2 cellular contexts compared by ENCODE assay signal in genomic region chr22:38718414-38718813, GRCh38.
TF ChIP-seq lines count a peak whose summit lies in the region.

No MANE protein-coding gene starts in this region.

TF ChIP-seq in HCT116, 20 proteins besides CTCF, POLR2A, EP300 and RAD21:
- TF ChIP-seq CBX3 (IDR thresholded peaks at IDR 0.05; ENCODE audit: low read depth), result no peak
- peak; percentile 78 for TF ChIP-seq JUND (IDR thresholded peaks at IDR 0.05)
- peak; percentile 33; the same call in 1 of the 2 replicates for TF ChIP-seq POLR2AphosphoS5 (IDR thresholded peaks at IDR 0.05; ENCODE audit: low read depth, low read length)
- TF ChIP-seq CEBPB (IDR thresholded peaks at IDR 0.05; ENCODE audit: low read depth), result no peak
- TF ChIP-seq SP1 (IDR thresholded peaks at IDR 0.05; ENCODE audit: low read depth), result peak; percentile 41
- TF ChIP-seq EGR1 (IDR thresholded peaks at IDR 0.05; ENCODE audit: low read depth), result peak; percentile 66
- no peak for TF ChIP-seq ZNF274 (IDR thresholded peaks at IDR 0.05; ENCODE audit: low read depth, low read length)
- TF ChIP-seq, protein P1, sequence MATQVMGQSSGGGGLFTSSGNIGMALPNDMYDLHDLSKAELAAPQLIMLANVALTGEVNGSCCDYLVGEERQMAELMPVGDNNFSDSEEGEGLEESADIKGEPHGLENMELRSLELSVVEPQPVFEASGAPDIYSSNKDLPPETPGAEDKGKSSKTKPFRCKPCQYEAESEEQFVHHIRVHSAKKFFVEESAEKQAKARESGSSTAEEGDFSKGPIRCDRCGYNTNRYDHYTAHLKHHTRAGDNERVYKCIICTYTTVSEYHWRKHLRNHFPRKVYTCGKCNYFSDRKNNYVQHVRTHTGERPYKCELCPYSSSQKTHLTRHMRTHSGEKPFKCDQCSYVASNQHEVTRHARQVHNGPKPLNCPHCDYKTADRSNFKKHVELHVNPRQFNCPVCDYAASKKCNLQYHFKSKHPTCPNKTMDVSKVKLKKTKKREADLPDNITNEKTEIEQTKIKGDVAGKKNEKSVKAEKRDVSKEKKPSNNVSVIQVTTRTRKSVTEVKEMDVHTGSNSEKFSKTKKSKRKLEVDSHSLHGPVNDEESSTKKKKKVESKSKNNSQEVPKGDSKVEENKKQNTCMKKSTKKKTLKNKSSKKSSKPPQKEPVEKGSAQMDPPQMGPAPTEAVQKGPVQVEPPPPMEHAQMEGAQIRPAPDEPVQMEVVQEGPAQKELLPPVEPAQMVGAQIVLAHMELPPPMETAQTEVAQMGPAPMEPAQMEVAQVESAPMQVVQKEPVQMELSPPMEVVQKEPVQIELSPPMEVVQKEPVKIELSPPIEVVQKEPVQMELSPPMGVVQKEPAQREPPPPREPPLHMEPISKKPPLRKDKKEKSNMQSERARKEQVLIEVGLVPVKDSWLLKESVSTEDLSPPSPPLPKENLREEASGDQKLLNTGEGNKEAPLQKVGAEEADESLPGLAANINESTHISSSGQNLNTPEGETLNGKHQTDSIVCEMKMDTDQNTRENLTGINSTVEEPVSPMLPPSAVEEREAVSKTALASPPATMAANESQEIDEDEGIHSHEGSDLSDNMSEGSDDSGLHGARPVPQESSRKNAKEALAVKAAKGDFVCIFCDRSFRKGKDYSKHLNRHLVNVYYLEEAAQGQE (IDR thresholded peaks at IDR 0.05; ENCODE audit: low read depth), result no peak
- peak; percentile 76 for TF ChIP-seq FOSL1 (IDR thresholded peaks at IDR 0.05; ENCODE audit: low read depth)
- TF ChIP-seq YY1 (IDR thresholded peaks at IDR 0.05; ENCODE audit: extremely low read depth, insufficient replicate concordance, low read depth, low read length), result peak; percentile 25
- no peak for TF ChIP-seq MAX (IDR thresholded peaks at IDR 0.05)
TF ChIP-seq in HCT116: peak in this region for 6.

TF ChIP-seq in K562, 482 proteins besides CTCF, POLR2A, EP300 and RAD21:
- TF ChIP-seq JUND (IDR thresholded peaks at IDR 0.05; ENCODE audit: borderline replicate concordance, low read depth, low read length) (0 out of 2 replicates have a peak, but pooled peaks have one; percentile 18), JUND (tag; IDR thresholded peaks at IDR 0.05; ENCODE audit: borderline replicate concordance, low read depth, low read length) (no peak), RFX1 (IDR thresholded peaks at IDR 0.05) (peak; percentile 33), ATF3 (IDR thresholded peaks at IDR 0.05) (peak; percentile 37; the same call in 1 of the 2 replicates), ATF3 (CRISPR knock-in tag; conservative IDR thresholded peaks at IDR 0.05) (no peak), GATA2 (CRISPR knock-in tag; IDR thresholded peaks at IDR 0.05) (no peak)
- TF ChIP-seq, protein P2, sequence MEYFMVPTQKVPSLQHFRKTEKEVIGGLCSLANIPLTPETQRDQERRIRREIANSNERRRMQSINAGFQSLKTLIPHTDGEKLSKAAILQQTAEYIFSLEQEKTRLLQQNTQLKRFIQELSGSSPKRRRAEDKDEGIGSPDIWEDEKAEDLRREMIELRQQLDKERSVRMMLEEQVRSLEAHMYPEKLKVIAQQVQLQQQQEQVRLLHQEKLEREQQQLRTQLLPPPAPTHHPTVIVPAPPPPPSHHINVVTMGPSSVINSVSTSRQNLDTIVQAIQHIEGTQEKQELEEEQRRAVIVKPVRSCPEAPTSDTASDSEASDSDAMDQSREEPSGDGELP (CRISPR knock-in tag; IDR thresholded peaks at IDR 0.05; ENCODE audit: borderline replicate concordance), result peak; percentile 25; the same call in 1 of the 2 replicates
TF ChIP-seq in K562: peak in this region for 4.
